In the genomic region with DNA sequence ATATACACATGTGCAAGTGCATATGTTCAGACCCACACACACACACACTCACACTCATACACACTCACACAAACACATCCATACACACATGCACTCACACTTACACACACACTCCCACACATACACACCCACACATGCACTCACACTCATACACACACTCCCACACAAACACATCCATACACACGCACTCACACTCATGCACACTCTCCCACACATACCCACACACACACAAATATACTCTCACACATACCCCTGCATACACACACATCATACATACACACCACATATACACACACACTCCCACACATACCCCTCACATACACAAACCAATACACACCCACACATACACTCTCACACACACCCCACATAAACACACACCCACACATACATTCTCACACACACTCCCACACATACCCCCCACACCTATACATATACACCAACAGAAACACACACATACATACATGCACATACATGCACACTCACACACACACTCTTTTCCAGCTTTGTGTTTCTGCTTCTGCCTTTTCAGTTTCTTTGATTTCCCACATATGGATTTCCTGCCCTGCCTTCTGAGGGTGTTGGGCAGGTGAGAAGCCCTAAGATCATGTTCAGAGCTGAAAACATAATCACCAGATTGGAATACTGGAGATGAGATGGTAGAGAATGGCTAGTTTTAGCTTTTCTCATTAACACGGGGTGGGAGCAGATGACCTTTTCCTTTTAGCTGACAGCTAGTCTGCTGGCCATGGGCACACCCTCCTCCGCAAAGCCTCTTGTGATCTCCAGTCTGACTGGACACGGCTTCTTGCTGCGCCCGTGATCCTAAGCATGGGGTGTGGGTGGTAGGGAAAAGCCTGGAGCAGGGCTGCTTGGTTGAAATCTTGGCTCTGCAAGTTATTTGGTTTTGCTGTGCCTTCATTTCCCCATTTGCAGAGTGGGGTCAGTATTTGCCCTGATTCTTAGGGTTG, we compare ENCODE assay signal across 1 cellular context.
TF ChIP-seq lines count a peak whose summit lies in the region.

No MANE protein-coding gene starts in this region.

TF ChIP-seq in A549, 52 proteins besides CTCF, POLR2A, EP300 and RAD21:
- TF ChIP-seq MYC (IDR thresholded peaks at IDR 0.05; ENCODE audit: borderline replicate concordance, low read length) = no peak
